Comparison of ENCODE assay signal across 22 cellular contexts in genomic region chr22:45649809-45650208, GRCh38. TPM values are rescaled to one million over a fixed set of nuclear protein-coding genes. Genes with fewer than 3 reads are reported as not detected.
A peak's percentile ranks its signal among the peaks of the same experiment; 100 is the strongest.
DNase-seq lines count a peak whose midpoint lies in the region; ATAC-seq and TF ChIP-seq lines count a peak whose summit lies in the region.
"Had no signal": no experiment of that assay in that cellular context is flagged by ENCODE, and none has a peak within 500 bp of the region (broad histone marks: within the 10 kb centered on the region; RNA-seq: fewer than 3 reads in every experiment).

No MANE protein-coding gene starts in this region.

- no peak for TF ChIP-seq CTCF in upper lobe of right lung (IDR thresholded peaks at IDR 0.05)

- H3K9me3 ChIP-seq in upper lobe of right lung: no peaks in the 10 kb centered on the region
- H3K9me3 ChIP-seq: A549; BE2C; BLaER1 treated with 17β-estradiol and CSF1 and Interleukin-3, amounts not matched to agents 10 nM and 100 nM; HAP-1 had no signal

- peak; percentile 32 for DNase-seq in activated CD8-positive, alpha-beta memory T cell treated with anti-CD3 and anti-CD28 coated beads for 24 hours
- no peak for DNase-seq in activated CD8-positive, alpha-beta memory T cell treated with anti-CD3 and anti-CD28 coated beads, Interleukin-2, amount 50 U/mL, for 48 hours
- peak; percentile 14 for DNase-seq in posterior vena cava (ENCODE audit: low spot score)
- DNase-seq in upper lobe of right lung: peak; percentile 17
- DNase-seq in effector CD8-positive, alpha-beta T cell (lab: John Stamatoyannopoulos, UW): no peak
- DNase-seq: 8988T; ACHN; AML-193; BE2C; CD4-positive, alpha-beta T cell; CD8-positive, alpha-beta memory T cell; DMS 273 treated with DMSO at 0.1 percent for 48 hours; DMS79; EL; GDM1; GOT3; HFFc6 had no signal

- H3K4me1 ChIP-seq in upper lobe of right lung: no peaks in the 10 kb centered on the region
- H3K4me1 ChIP-seq: HAP-1 had no signal

- H3K27ac ChIP-seq in upper lobe of right lung: no peak overlapping the region
- H3K27ac ChIP-seq: BLaER1 treated with 17β-estradiol and CSF1 and Interleukin-3, amounts not matched to agents 10 nM and 100 nM had no signal

- H3K36me3 ChIP-seq in upper lobe of right lung: no peaks in the 10 kb centered on the region
- H3K36me3 ChIP-seq: BE2C; BLaER1 treated with 17β-estradiol and CSF1 and Interleukin-3, amounts not matched to agents 10 nM and 100 nM; HAP-1 had no signal

- H3K4me3 ChIP-seq in upper lobe of right lung: no peak overlapping the region
- H3K4me3 ChIP-seq: A549; BLaER1 treated with 17β-estradiol and CSF1 and Interleukin-3, amounts not matched to agents 10 nM and 100 nM; GM12878; HAP-1 had no signal

- intact Hi-C loops in posterior vena cava (cut with DNase I) (no loop called here), upper lobe of right lung (cut with DNase I) (loop anchor here (10.0 kb wide), 1 partner anchor 215 kb away; no protein-coding TSS in a partner anchor)

- no peak for TF ChIP-seq POLR2A in GM18505 (IDR thresholded peaks at IDR 0.05; ENCODE audit: borderline replicate concordance, extremely low read depth, insufficient read depth, insufficient read length)

- ATAC-seq in upper lobe of right lung (no peak), GM18505 (IDR thresholded peaks at IDR 0.05; ENCODE audit: unreplicated experiment) (no peak)
- ATAC-seq: A549, GM12878 had no signal

- peaks cover 5% of the 10 kb centered on the region for H3K27me3 ChIP-seq in upper lobe of right lung
- H3K27me3 ChIP-seq: BE2C had no signal

RNA-seq across cellular contexts. Expression of gene ATXN10, which starts 21.8 kb away (rescaled TPM):
- 100 to 1,000 TPM; 108 to 117 TPM for total RNA-seq in posterior vena cava
- 125 TPM for total RNA-seq in upper lobe of right lung

Comparison
In these comparisons a context has a peak if more than half of its experiments do, and no peak if none do; other contexts are left out.
1. DNase-seq: peak in activated CD8-positive, alpha-beta memory T cell treated with anti-CD3 and anti-CD28 coated beads for 24 hours (single experiment), posterior vena cava (single experiment) and upper lobe of right lung (single experiment); none in activated CD8-positive, alpha-beta memory T cell treated with anti-CD3 and anti-CD28 coated beads, Interleukin-2, amount 50 U/mL, for 48 hours (single experiment) and effector CD8-positive, alpha-beta T cell (single experiment).